Comparison of ENCODE assay signal across 8 cellular contexts in genomic region chr1:109277434-109278204, GRCh38. TPM values are rescaled to one million over a fixed set of nuclear protein-coding genes. Genes with fewer than 3 reads are reported as not detected.
A peak's percentile ranks its signal among the peaks of the same experiment; 100 is the strongest.
DNase-seq lines count a peak whose midpoint lies in the region; ATAC-seq and TF ChIP-seq lines count a peak whose summit lies in the region.

No MANE protein-coding gene starts in this region.

- ATAC-seq in GM18511 (IDR thresholded peaks at IDR 0.05; ENCODE audit: unreplicated experiment) (peak; percentile 86), HG03354 (IDR thresholded peaks at IDR 0.05; ENCODE audit: poor library complexity, severe bottlenecking, unreplicated experiment) (peak; percentile 92)

- H3K9ac ChIP-seq in endodermal cell (ENCODE audit: extremely low read depth, low read length, poor library complexity, severe bottlenecking) (no peak overlapping the region), mesendoderm (ENCODE audit: low read length) (no peak overlapping the region)

- TF ChIP-seq CTCF in A673 (conservative IDR thresholded peaks at IDR 0.05; ENCODE audit: low read depth, low read length) (peak; percentile 96), endodermal cell (conservative IDR thresholded peaks at IDR 0.05) (peak; percentile 96)

- no peaks in the 10 kb centered on the region for H3K9me3 ChIP-seq in A673 (ENCODE audit: low read depth, low read length, poor library complexity, severe bottlenecking)
- H3K9me3 ChIP-seq in endodermal cell (ENCODE audit: control insufficient read depth, low read length), result no peaks in the 10 kb centered on the region

- H3K27me3 ChIP-seq in A673 (replicated peaks; ENCODE audit: insufficient read depth, low read depth, low read length, poor library complexity) (no peaks in the 10 kb centered on the region), endodermal cell (ENCODE audit: control insufficient read depth, insufficient read depth, low read length, poor library complexity, severe bottlenecking) (no peaks in the 10 kb centered on the region), mesendoderm (ENCODE audit: insufficient read depth, low read length, poor library complexity) (no peaks in the 10 kb centered on the region)

- H3K9me3 Mint-ChIP-seq in endodermal cell, result no peaks in the 10 kb centered on the region

- DNase-seq in A673 (ENCODE audit: low spot score) (peak; percentile 71), NCI-H774 (lab: John Stamatoyannopoulos, UW) (peak; percentile 33), endodermal cell (peak; percentile 96), mesendoderm (peak; percentile 90)
- peak; percentile 21 to 36 for DNase-seq in activated CD8-positive, alpha-beta memory T cell treated with anti-CD3 and anti-CD28 coated beads for 4 hours (ENCODE audit: low read depth in 2 of 2)
- DNase-seq in stimulated activated CD8-positive, alpha-beta memory T cell treated with anti-CD3 and anti-CD28 coated beads, Interleukin-2, amount 100 ng/mL, for 48 hours (ENCODE audit: low read depth in 2 of 2), result peak; percentile 52 to 62

- WGBS in endodermal cell (ENCODE audit: insufficient coverage in 1 of 2, insufficient read length in 1 of 2), 2 experiments, result 68 to 71% methylated on average over 4 to 7 of the region's 7 CpGs
- no CpG with 5 or more reads among the region's 7 CpGs for WGBS in mesendoderm (ENCODE audit: extremely low coverage, insufficient coverage, low lambda C conversion rate)

- H3K4me3 Mint-ChIP-seq in endodermal cell, result no peak overlapping the region

- no peak overlapping the region for H2BK15ac ChIP-seq in mesendoderm (replicated peaks; ENCODE audit: low read depth)

- intact Hi-C loops in A673 (cut with micrococcal nuclease; ENCODE audit: unreplicated experiment), result loop anchor here (1.0 kb wide), 2 partner anchors 122 to 256 kb away; no protein-coding TSS in a partner anchor

- H3K79me2 ChIP-seq in mesendoderm (ENCODE audit: control insufficient read depth, insufficient read depth, low read length), result peaks cover 11% of the 10 kb centered on the region

- H3K36me3 ChIP-seq in A673 (ENCODE audit: insufficient read depth, low read length, poor library complexity, severe bottlenecking), result peaks cover 28% of the 10 kb centered on the region
- peaks cover 21% of the 10 kb centered on the region for H3K36me3 ChIP-seq in endodermal cell (ENCODE audit: control insufficient read depth, insufficient read depth, low read length)
- peaks cover 6% of the 10 kb centered on the region for H3K36me3 ChIP-seq in mesendoderm (ENCODE audit: control insufficient read depth, insufficient read depth, low read length)

- no peak overlapping the region for H2BK5ac ChIP-seq in mesendoderm (ENCODE audit: low read length)

- H3K4me1 Mint-ChIP-seq in endodermal cell, result peaks cover 45% of the 10 kb centered on the region

- H3K4me3 ChIP-seq in A673 (ENCODE audit: low read depth, low read length, poor library complexity, severe bottlenecking), result no peak overlapping the region
- H3K4me3 ChIP-seq in endodermal cell (ENCODE audit: low read length), result no peak overlapping the region
- no peak overlapping the region for H3K4me3 ChIP-seq in mesendoderm (ENCODE audit: low read length)

- H3K4ac ChIP-seq in mesendoderm (ENCODE audit: low read depth, low read length), result no peak overlapping the region

- H2BK120ac ChIP-seq in mesendoderm (ENCODE audit: low read depth, low read length), result no peak overlapping the region

- H3K56ac ChIP-seq in mesendoderm (ENCODE audit: low read length), result no peak overlapping the region

- peak overlapping the region; percentile 66 for H3K27ac Mint-ChIP-seq in endodermal cell

- CTCF ChIA-PET in A673 (lab: Charles Lee), result interaction anchor here (0.9 to 2.1 kb wide), 6 partner anchors 24 to 254 kb away, joined by 3 to 23 read pairs (median 6); no protein-coding TSS in a partner anchor

- H3K36me3 Mint-ChIP-seq in endodermal cell (ENCODE audit: low read depth), result peaks cover 25% of the 10 kb centered on the region

- POLR2A ChIA-PET in A673 (lab: Charles Lee; ENCODE audit: low non-redundant PET), result no interaction called here

- peaks cover 2% of the 10 kb centered on the region for H3K27me3 Mint-ChIP-seq in endodermal cell (ENCODE audit: insufficient read depth)

- H3K4me1 ChIP-seq in A673 (ENCODE audit: insufficient read depth, low read length, poor library complexity, severe bottlenecking), result peaks cover 10% of the 10 kb centered on the region
- H3K4me1 ChIP-seq in endodermal cell (ENCODE audit: control insufficient read depth, insufficient read depth, low read length), result peaks cover 8% of the 10 kb centered on the region
- H3K4me1 ChIP-seq in mesendoderm (ENCODE audit: control insufficient read depth, low read depth, low read length), result peaks cover 4% of the 10 kb centered on the region

- no peak overlapping the region for H3K18ac ChIP-seq in mesendoderm (ENCODE audit: low read length)

- H2AK5ac ChIP-seq in mesendoderm (ENCODE audit: low read length), result no peak overlapping the region

- H4K8ac ChIP-seq in mesendoderm (ENCODE audit: low read depth, low read length), result no peak overlapping the region

- H3K4me2 ChIP-seq in mesendoderm (ENCODE audit: low read length), result no peak overlapping the region

- no peak overlapping the region for H3K23ac ChIP-seq in mesendoderm (ENCODE audit: low read length)

- H3K79me1 ChIP-seq in mesendoderm (ENCODE audit: low read length), result peaks cover 9% of the 10 kb centered on the region

- no TSS peak for BruUV-seq in A673 (replicated peaks; lab: Mats Ljungman, UMichigan)

- H3K27ac ChIP-seq in A673 (ENCODE audit: low read depth, low read length, poor library complexity, severe bottlenecking) (no peak overlapping the region), endodermal cell (ENCODE audit: low read depth, low read length) (no peak overlapping the region), mesendoderm (ENCODE audit: low read depth, low read length) (no peak overlapping the region)

- H4K5ac ChIP-seq in mesendoderm (ENCODE audit: low read length), result no peak overlapping the region

RNA-seq across cellular contexts. Expression of gene PSRC1, which starts 5.3 kb away (rescaled TPM):
- total RNA-seq in A673 (2021) (75.0 and 85.2 TPM in 2 replicates), endodermal cell (10 to 100 TPM; 38.5 to 72.7 TPM)
- 91.5 TPM for polyA plus RNA-seq in endodermal cell (2013, experiment 1 of 2)
- polyA plus RNA-seq in endodermal cell (2013, experiment 2 of 2), result 92.2 TPM
- polyA plus RNA-seq in mesendoderm (2013, experiment 1 of 2), result 57.7 TPM
- polyA plus RNA-seq in mesendoderm (2013, experiment 2 of 2), result 61.1 TPM

RNA-seq across cellular contexts. Expression of gene CELSR2, which starts 28.3 kb away (rescaled TPM):
- 30.2 and 32.6 TPM in 2 replicates for total RNA-seq in A673 (2021)
- 10 to 100 TPM; 16.1 to 20.2 TPM for total RNA-seq in endodermal cell
- polyA plus RNA-seq in endodermal cell (2013, experiment 1 of 2), result 72.5 TPM
- polyA plus RNA-seq in endodermal cell (2013, experiment 2 of 2), result 63.1 TPM
- polyA plus RNA-seq in mesendoderm (2013, experiment 1 of 2), result 2.9 TPM
- polyA plus RNA-seq in mesendoderm (2013, experiment 2 of 2), result 2.9 TPM

RNA-seq across cellular contexts. Expression of gene MYBPHL, which starts 29.2 kb away (rescaled TPM):
- total RNA-seq in A673 (2021), result not detected in 2 replicates
- not detected for total RNA-seq in endodermal cell
- polyA plus RNA-seq in endodermal cell (2013, experiment 1 of 2), result not detected
- polyA plus RNA-seq in endodermal cell (2013, experiment 2 of 2), result not detected
- 0.17 TPM for polyA plus RNA-seq in mesendoderm (2013, experiment 1 of 2)
- polyA plus RNA-seq in mesendoderm (2013, experiment 2 of 2), result 0.21 TPM

Comparison
In these comparisons a context has a peak if more than half of its experiments do, and no peak if none do; other contexts are left out.
1. DNase-seq: peak in every context shown above with its lines; median percentile 96 in endodermal cell; 90 in mesendoderm; 71 in A673; 57 in stimulated activated CD8-positive, alpha-beta memory T cell treated with anti-CD3 and anti-CD28 coated beads, Interleukin-2, amount 100 ng/mL, for 48 hours; 33 in NCI-H774; 28 in activated CD8-positive, alpha-beta memory T cell treated with anti-CD3 and anti-CD28 coated beads for 4 hours.